In genomic region chr11:47254381-47254780, GRCh38 we compare ENCODE assay signal across 10 cellular contexts. TPM values are rescaled to one million over a fixed set of nuclear protein-coding genes. Genes with fewer than 3 reads are reported as not detected.
DNase-seq lines count a peak whose midpoint lies in the region; ATAC-seq and TF ChIP-seq lines count a peak whose summit lies in the region.
"Had no signal": no experiment of that assay in that cellular context is flagged by ENCODE, and none has a peak within 500 bp of the region (broad histone marks: within the 10 kb centered on the region; RNA-seq: fewer than 3 reads in every experiment).

No MANE protein-coding gene starts in this region.

- DNase-seq in activated T-helper 1 cell treated with anti-CD3 and anti-CD28 coated beads, Interleukin-12 subunit alpha, Interleukin-12 subunit beta, Interleukin-2, Interleukin-4 antibody, amounts not matched to agents 30 ng/mL and 10 ng/mL and 1 ng/mL, durations not matched to agents 14 hours and 24 hours and 36 hours (ENCODE audit: low spot score): no peak
- DNase-seq in esophagus squamous epithelium (lab: John Stamatoyannopoulos, UW): no peak
- no peak for DNase-seq in naive thymus-derived CD4-positive, alpha-beta T cell
- DNase-seq in tibial artery: peak; percentile 72 to 77
- DNase-seq in MV-4-11 (lab: John Stamatoyannopoulos, UW): no peak
- DNase-seq: DMS79 treated with DMSO at 0.1 percent for 48 hours, NCI-H2081 treated with DMSO at 0.1 percent for 48 hours had no signal

- no peaks in the 10 kb centered on the region for H3K27me3 Mint-ChIP-seq in activated T-helper 1 cell treated with anti-CD3 and anti-CD28 coated beads, Interleukin-12 subunit alpha, Interleukin-12 subunit beta, Interleukin-2, Interleukin-4 antibody, amounts not matched to agents 30 ng/mL and 10 ng/mL and 1 ng/mL, durations not matched to agents 14 hours and 24 hours and 36 hours (ENCODE audit: insufficient read depth)
- H3K27me3 Mint-ChIP-seq in naive thymus-derived CD4-positive, alpha-beta T cell: no peaks in the 10 kb centered on the region

- H3K27ac Mint-ChIP-seq in activated T-helper 1 cell treated with anti-CD3 and anti-CD28 coated beads, Interleukin-12 subunit alpha, Interleukin-12 subunit beta, Interleukin-2, Interleukin-4 antibody, amounts not matched to agents 30 ng/mL and 10 ng/mL and 1 ng/mL, durations not matched to agents 14 hours and 24 hours and 36 hours: peak overlapping the region; percentile 63
- H3K27ac Mint-ChIP-seq in naive thymus-derived CD4-positive, alpha-beta T cell: peak overlapping the region in 2 of 9 donors; percentile 13 to 33

- POLR2A ChIA-PET in naive thymus-derived CD4-positive, alpha-beta T cell (lab: Charles Lee): interaction anchor here (1.0 to 1.1 kb wide), 2 partner anchors 10 to 14 kb away, joined by 3 to 4 read pairs; no protein-coding TSS in a partner anchor

- H3K36me3 ChIP-seq in esophagus squamous epithelium (no peaks in the 10 kb centered on the region), tibial artery (no peaks in the 10 kb centered on the region)
- no peaks in the 10 kb centered on the region for H3K36me3 ChIP-seq in naive thymus-derived CD4-positive, alpha-beta T cell (ENCODE audit: control insufficient read depth in 2 of 3, insufficient read depth in 3 of 3, low read length in 3 of 3)

- H3K9me3 ChIP-seq in esophagus squamous epithelium (no peaks in the 10 kb centered on the region), tibial artery (no peaks in the 10 kb centered on the region)
- H3K9me3 ChIP-seq in naive thymus-derived CD4-positive, alpha-beta T cell (ENCODE audit: control insufficient read depth in 2 of 3, low read length in 3 of 3): no peaks in the 10 kb centered on the region

- CTCF ChIA-PET in naive thymus-derived CD4-positive, alpha-beta T cell (lab: Charles Lee): no interaction called here

- ATAC-seq in naive thymus-derived CD4-positive, alpha-beta T cell: peak; percentile 56
- ATAC-seq in HG03520 (IDR thresholded peaks at IDR 0.05; ENCODE audit: unreplicated experiment) (no peak), HG03469 (IDR thresholded peaks at IDR 0.05; ENCODE audit: unreplicated experiment) (no peak), GM18505 (IDR thresholded peaks at IDR 0.05; ENCODE audit: unreplicated experiment) (no peak)

- H3K9me3 Mint-ChIP-seq in activated T-helper 1 cell treated with anti-CD3 and anti-CD28 coated beads, Interleukin-12 subunit alpha, Interleukin-12 subunit beta, Interleukin-2, Interleukin-4 antibody, amounts not matched to agents 30 ng/mL and 10 ng/mL and 1 ng/mL, durations not matched to agents 14 hours and 24 hours and 36 hours: no peaks in the 10 kb centered on the region
- no peaks in the 10 kb centered on the region for H3K9me3 Mint-ChIP-seq in naive thymus-derived CD4-positive, alpha-beta T cell

- H3K4me3 ChIP-seq in esophagus squamous epithelium (peak overlapping the region in 1 of 4 donors; percentile 19), tibial artery (no peak overlapping the region)
- no peak overlapping the region for H3K4me3 ChIP-seq in naive thymus-derived CD4-positive, alpha-beta T cell (ENCODE audit: low read length)

- no peak for TF ChIP-seq POLR2A in esophagus squamous epithelium (IDR thresholded peaks at IDR 0.05)
- TF ChIP-seq POLR2A in GM18505 (IDR thresholded peaks at IDR 0.05; ENCODE audit: borderline replicate concordance, extremely low read depth, insufficient read depth, insufficient read length): no peak

- peak overlapping the region; percentile 44 to 85 (median 72) for H3K27ac ChIP-seq in esophagus squamous epithelium
- no peak overlapping the region for H3K27ac ChIP-seq in naive thymus-derived CD4-positive, alpha-beta T cell (ENCODE audit: low read depth, low read length)
- peak overlapping the region; percentile 64 to 65 for H3K27ac ChIP-seq in tibial artery

- H3K36me3 Mint-ChIP-seq in activated T-helper 1 cell treated with anti-CD3 and anti-CD28 coated beads, Interleukin-12 subunit alpha, Interleukin-12 subunit beta, Interleukin-2, Interleukin-4 antibody, amounts not matched to agents 30 ng/mL and 10 ng/mL and 1 ng/mL, durations not matched to agents 14 hours and 24 hours and 36 hours (ENCODE audit: low read depth): peaks cover 2% of the 10 kb centered on the region
- no peaks in the 10 kb centered on the region for H3K36me3 Mint-ChIP-seq in naive thymus-derived CD4-positive, alpha-beta T cell

- no peak overlapping the region for H3K4me3 Mint-ChIP-seq in activated T-helper 1 cell treated with anti-CD3 and anti-CD28 coated beads, Interleukin-12 subunit alpha, Interleukin-12 subunit beta, Interleukin-2, Interleukin-4 antibody, amounts not matched to agents 30 ng/mL and 10 ng/mL and 1 ng/mL, durations not matched to agents 14 hours and 24 hours and 36 hours
- H3K4me3 Mint-ChIP-seq in naive thymus-derived CD4-positive, alpha-beta T cell: no peak overlapping the region

- 61 to 73% methylated on average over 3 of the region's 3 CpGs for WGBS in esophagus squamous epithelium, 2 donors

- H3K4me1 ChIP-seq in esophagus squamous epithelium (peaks cover 29 to 67% (median 43%) of the 10 kb centered on the region in 3 donors), tibial artery (peaks cover 0 to 57% (median 37%) of the 10 kb centered on the region in 4 donors)
- peaks cover 3 to 4% of the 10 kb centered on the region in 2 donors for H3K4me1 ChIP-seq in naive thymus-derived CD4-positive, alpha-beta T cell (ENCODE audit: control insufficient read depth in 2 of 2, insufficient read depth in 2 of 2, low read length in 2 of 2)

- TF ChIP-seq CTCF in esophagus squamous epithelium (IDR thresholded peaks at IDR 0.05) (no peak), tibial artery (IDR thresholded peaks at IDR 0.05) (no peak)

- H3K27me3 ChIP-seq in esophagus squamous epithelium: no peaks in the 10 kb centered on the region
- no peaks in the 10 kb centered on the region for H3K27me3 ChIP-seq in naive thymus-derived CD4-positive, alpha-beta T cell (ENCODE audit: control insufficient read depth in 2 of 2, insufficient read depth in 2 of 2, low read length in 2 of 2)
- H3K27me3 ChIP-seq in tibial artery: no peaks in the 10 kb centered on the region

- H3K4me1 Mint-ChIP-seq in activated T-helper 1 cell treated with anti-CD3 and anti-CD28 coated beads, Interleukin-12 subunit alpha, Interleukin-12 subunit beta, Interleukin-2, Interleukin-4 antibody, amounts not matched to agents 30 ng/mL and 10 ng/mL and 1 ng/mL, durations not matched to agents 14 hours and 24 hours and 36 hours (ENCODE audit: low read depth): peaks cover 12% of the 10 kb centered on the region
- peaks cover 8 to 22% (median 15%) of the 10 kb centered on the region in 7 donors for H3K4me1 Mint-ChIP-seq in naive thymus-derived CD4-positive, alpha-beta T cell

- intact Hi-C loops in activated T-helper 1 cell treated with anti-CD3 and anti-CD28 coated beads, Interleukin-12 subunit alpha, Interleukin-12 subunit beta, Interleukin-2, Interleukin-4 antibody, amounts not matched to agents 30 ng/mL and 10 ng/mL and 1 ng/mL, durations not matched to agents 14 hours and 24 hours and 36 hours (cut with micrococcal nuclease): no loop called here
- intact Hi-C loops in esophagus squamous epithelium (cut with DNase I) (no loop called here), tibial artery (cut with DNase I; ENCODE audit: low total_unique reads) (loop anchor here (5.0 kb wide), 1 partner anchor 72 kb away; no protein-coding TSS in a partner anchor)
- intact Hi-C loops in naive thymus-derived CD4-positive, alpha-beta T cell (cut with micrococcal nuclease): no loop called here

RNA-seq across cellular contexts. Expression of gene NR1H3, which starts 3.4 kb away (rescaled TPM):
- 8.5 and 9.9 TPM in 2 replicates for total RNA-seq in activated T-helper 1 cell treated with anti-CD3 and anti-CD28 coated beads, Interleukin-12 subunit alpha, Interleukin-12 subunit beta, Interleukin-2, Interleukin-4 antibody, amounts not matched to agents 30 ng/mL and 10 ng/mL and 1 ng/mL, durations not matched to agents 14 hours and 24 hours and 36 hours
- 10 to 100 TPM in 2 of 4 donors, 1 to 10 TPM in 2; 2.4 to 24.8 (median 12.5) TPM for total RNA-seq in esophagus squamous epithelium
- total RNA-seq in naive thymus-derived CD4-positive, alpha-beta T cell: 10 to 100 TPM in 3 of 5 experiments, 1 to 10 TPM in 2; 3.7 to 19.4 (median 10.6) TPM
- 1 to 10 TPM; 5.2 to 8.3 TPM for polyA plus RNA-seq in naive thymus-derived CD4-positive, alpha-beta T cell

RNA-seq across cellular contexts. Expression of gene ACP2, which starts 5.8 kb away (rescaled TPM):
- total RNA-seq in activated T-helper 1 cell treated with anti-CD3 and anti-CD28 coated beads, Interleukin-12 subunit alpha, Interleukin-12 subunit beta, Interleukin-2, Interleukin-4 antibody, amounts not matched to agents 30 ng/mL and 10 ng/mL and 1 ng/mL, durations not matched to agents 14 hours and 24 hours and 36 hours: 31.8 and 33.8 TPM in 2 replicates
- total RNA-seq in esophagus squamous epithelium: 10 to 100 TPM; 20.4 to 38.0 (median 26.5) TPM
- 10 to 100 TPM; 17.6 to 38.1 (median 24.3) TPM for total RNA-seq in naive thymus-derived CD4-positive, alpha-beta T cell
- polyA plus RNA-seq in naive thymus-derived CD4-positive, alpha-beta T cell: 10 to 100 TPM in 1 of 2 donors, 1 to 10 TPM in 1; 7.1 to 17.7 TPM

RNA-seq across cellular contexts. Expression of gene MADD, which starts 15.6 kb away (rescaled TPM):
- total RNA-seq in activated T-helper 1 cell treated with anti-CD3 and anti-CD28 coated beads, Interleukin-12 subunit alpha, Interleukin-12 subunit beta, Interleukin-2, Interleukin-4 antibody, amounts not matched to agents 30 ng/mL and 10 ng/mL and 1 ng/mL, durations not matched to agents 14 hours and 24 hours and 36 hours: 75.9 and 85.2 TPM in 2 replicates
- total RNA-seq in esophagus squamous epithelium: 10 to 100 TPM; 12.6 to 34.7 (median 15.4) TPM
- 100 to 1,000 TPM in 4 of 5 experiments, 10 to 100 TPM in 1; 99.9 to 150 (median 128) TPM for total RNA-seq in naive thymus-derived CD4-positive, alpha-beta T cell
- 10 to 100 TPM; 18.7 to 37.3 TPM for polyA plus RNA-seq in naive thymus-derived CD4-positive, alpha-beta T cell

RNA-seq across cellular contexts. Expression of gene DDB2, which starts 39.6 kb away (rescaled TPM):
- 134 and 142 TPM in 2 replicates for total RNA-seq in activated T-helper 1 cell treated with anti-CD3 and anti-CD28 coated beads, Interleukin-12 subunit alpha, Interleukin-12 subunit beta, Interleukin-2, Interleukin-4 antibody, amounts not matched to agents 30 ng/mL and 10 ng/mL and 1 ng/mL, durations not matched to agents 14 hours and 24 hours and 36 hours
- 10 to 100 TPM; 25.7 to 65.8 (median 43.5) TPM for total RNA-seq in esophagus squamous epithelium
- 100 to 1,000 TPM in 2 of 5 experiments, 10 to 100 TPM in 3; 65.4 to 135 (median 93.4) TPM for total RNA-seq in naive thymus-derived CD4-positive, alpha-beta T cell
- 10 to 100 TPM; 32.9 to 35.4 TPM for polyA plus RNA-seq in naive thymus-derived CD4-positive, alpha-beta T cell

Comparison
In these comparisons a context has a peak if more than half of its experiments do, and no peak if none do; other contexts are left out.
1. DNase-seq: peak in tibial artery (2 of 2); none in activated T-helper 1 cell treated with anti-CD3 and anti-CD28 coated beads, Interleukin-12 subunit alpha, Interleukin-12 subunit beta, Interleukin-2, Interleukin-4 antibody, amounts not matched to agents 30 ng/mL and 10 ng/mL and 1 ng/mL, durations not matched to agents 14 hours and 24 hours and 36 hours (single experiment), esophagus squamous epithelium (single experiment), naive thymus-derived CD4-positive, alpha-beta T cell (0 of 9) and MV-4-11 (single experiment).